ENCODE assay signal across 9 cellular contexts in genomic region chr13:101474419-101474957, GRCh38. TPM values are rescaled to one million over a fixed set of nuclear protein-coding genes. Genes with fewer than 3 reads are reported as not detected.
DNase-seq lines count a peak whose midpoint lies in the region; ATAC-seq and TF ChIP-seq lines count a peak whose summit lies in the region.
"Had no signal": no experiment of that assay in that cellular context is flagged by ENCODE, and none has a peak within 500 bp of the region (broad histone marks: within the 10 kb centered on the region; RNA-seq: fewer than 3 reads in every experiment).

No MANE protein-coding gene starts in this region.

- no peaks in the 10 kb centered on the region for H3K27me3 Mint-ChIP-seq in Calu3 (ENCODE audit: unreplicated experiment)
- peaks cover 15% of the 10 kb centered on the region for H3K27me3 Mint-ChIP-seq in activated naive CD4-positive, alpha-beta T cell treated with anti-CD3 and anti-CD28 coated beads for 36 hours (ENCODE audit: low read depth)
- peaks cover 5% of the 10 kb centered on the region for H3K27me3 Mint-ChIP-seq in activated T-helper 17 cell treated with anti-CD3 and anti-CD28 coated beads, Interleukin-2, amount 50 U/mL, for 72 hours
- H3K27me3 Mint-ChIP-seq: activated B cell treated with CpG ODN at 0.5 μM for 24 hours had no signal

- H3K36me3 Mint-ChIP-seq in Calu3 (ENCODE audit: insufficient read depth, unreplicated experiment) = no peaks in the 10 kb centered on the region
- no peaks in the 10 kb centered on the region for H3K36me3 Mint-ChIP-seq in activated naive CD4-positive, alpha-beta T cell treated with anti-CD3 and anti-CD28 coated beads for 36 hours (ENCODE audit: low read depth)
- no peaks in the 10 kb centered on the region for H3K36me3 Mint-ChIP-seq in activated T-helper 17 cell treated with anti-CD3 and anti-CD28 coated beads, Interleukin-2, amount 50 U/mL, for 72 hours (ENCODE audit: low read depth)

- H3K9me3 Mint-ChIP-seq in Calu3 (ENCODE audit: low read depth, unreplicated experiment) = peaks cover 3% of the 10 kb centered on the region
- H3K9me3 Mint-ChIP-seq in activated naive CD4-positive, alpha-beta T cell treated with anti-CD3 and anti-CD28 coated beads for 36 hours = no peaks in the 10 kb centered on the region
- no peaks in the 10 kb centered on the region for H3K9me3 Mint-ChIP-seq in activated T-helper 17 cell treated with anti-CD3 and anti-CD28 coated beads, Interleukin-2, amount 50 U/mL, for 72 hours
- H3K9me3 Mint-ChIP-seq: activated B cell treated with CpG ODN at 0.5 μM for 24 hours had no signal

- ATAC-seq in activated T-helper 17 cell treated with anti-CD3 and anti-CD28 coated beads, Interleukin-2, amount 50 U/mL, for 72 hours (replicated peaks) = no peak

- no TSS peak for BruUV-seq in Calu3 (replicated peaks; lab: Mats Ljungman, UMichigan)

- H3K4me3 Mint-ChIP-seq in Calu3 (ENCODE audit: low read depth, unreplicated experiment) = no peak overlapping the region
- no peak overlapping the region for H3K4me3 Mint-ChIP-seq in activated naive CD4-positive, alpha-beta T cell treated with anti-CD3 and anti-CD28 coated beads for 36 hours
- H3K4me3 Mint-ChIP-seq in activated T-helper 17 cell treated with anti-CD3 and anti-CD28 coated beads, Interleukin-2, amount 50 U/mL, for 72 hours = no peak overlapping the region
- H3K4me3 Mint-ChIP-seq: activated B cell treated with CpG ODN at 0.5 μM for 24 hours had no signal

- intact Hi-C loops in Calu3 (cut with micrococcal nuclease; ENCODE audit: unreplicated experiment) = loop anchor here (1.0 to 2.0 kb wide), 2 partner anchors 324 to 330 kb away; no protein-coding TSS in a partner anchor
- intact Hi-C loops in activated naive CD4-positive, alpha-beta T cell treated with anti-CD3 and anti-CD28 coated beads for 36 hours (cut with micrococcal nuclease) = loop anchor here (10.0 kb wide), 1 partner anchor 330 kb away; no protein-coding TSS in a partner anchor

- no peak for TF ChIP-seq CTCF in Calu3 (IDR thresholded peaks at IDR 0.05; ENCODE audit: unreplicated experiment)

- peaks cover 7% of the 10 kb centered on the region for H3K4me1 Mint-ChIP-seq in Calu3 (ENCODE audit: low read depth, unreplicated experiment)
- H3K4me1 Mint-ChIP-seq in activated naive CD4-positive, alpha-beta T cell treated with anti-CD3 and anti-CD28 coated beads for 36 hours (ENCODE audit: low read depth) = no peaks in the 10 kb centered on the region
- H3K4me1 Mint-ChIP-seq in activated T-helper 17 cell treated with anti-CD3 and anti-CD28 coated beads, Interleukin-2, amount 50 U/mL, for 72 hours = no peaks in the 10 kb centered on the region
- H3K4me1 Mint-ChIP-seq: activated B cell treated with CpG ODN at 0.5 μM for 24 hours had no signal

- DNase-seq in Calu3 (peak; percentile 22), NCI-H524 treated with DMSO at 0.1 percent for 48 hours (lab: John Stamatoyannopoulos, UW) (peak; percentile 9), dermis blood vessel endothelial cell (peak; percentile 78), myocyte (ENCODE audit: low read depth) (peak; percentile 89), KG1 (lab: John Stamatoyannopoulos, UW) (no peak)
- DNase-seq in activated naive CD4-positive, alpha-beta T cell treated with anti-CD3 and anti-CD28 coated beads for 36 hours = no peak
- no peak for DNase-seq in activated CD8-positive, alpha-beta memory T cell treated with anti-CD3 and anti-CD28 coated beads for 24 hours
- DNase-seq: activated B cell treated with CpG ODN at 0.5 μM for 24 hours had no signal

- H3K27ac Mint-ChIP-seq in Calu3 (ENCODE audit: unreplicated experiment) = no peak overlapping the region
- H3K27ac Mint-ChIP-seq in activated naive CD4-positive, alpha-beta T cell treated with anti-CD3 and anti-CD28 coated beads for 36 hours = no peak overlapping the region
- H3K27ac Mint-ChIP-seq in activated T-helper 17 cell treated with anti-CD3 and anti-CD28 coated beads, Interleukin-2, amount 50 U/mL, for 72 hours = no peak overlapping the region
- H3K27ac Mint-ChIP-seq: activated B cell treated with CpG ODN at 0.5 μM for 24 hours had no signal

- CTCF ChIA-PET in Calu3 (lab: Charles Lee) = no interaction called here
- CTCF ChIA-PET in activated naive CD4-positive, alpha-beta T cell treated with anti-CD3 and anti-CD28 coated beads for 36 hours (lab: Charles Lee) = no interaction called here

RNA-seq across cellular contexts. Expression of gene ITGBL1, which starts 22.0 kb away (rescaled TPM):
- total RNA-seq in Calu3 (2022) (not detected in 2 replicates), dermis blood vessel endothelial cell (7.9 and 16.3 TPM in 2 replicates), myocyte (58.2 and 94.7 TPM in 2 replicates)
- 335 TPM for polyA plus RNA-seq in myocyte (2012)
- not detected for total RNA-seq in activated naive CD4-positive, alpha-beta T cell treated with anti-CD3 and anti-CD28 coated beads for 36 hours
- under 1 TPM in 1 of 2 donors, not detected in 1; 0.05 TPM for total RNA-seq in activated T-helper 17 cell treated with anti-CD3 and anti-CD28 coated beads, Interleukin-2, amount 50 U/mL, for 72 hours
- total RNA-seq: activated B cell treated with CpG ODN at 0.5 μM for 24 hours had no signal

RNA-seq across cellular contexts. Expression of gene NALCN, which starts 58.2 kb away (rescaled TPM):
- total RNA-seq in Calu3 (2022) (2.0 and 2.8 TPM in 2 replicates), dermis blood vessel endothelial cell (12.9 TPM in 2 replicates), myocyte (2.7 and 5.9 TPM in 2 replicates)
- polyA plus RNA-seq in myocyte (2012) = 9.5 TPM
- not detected for total RNA-seq in activated naive CD4-positive, alpha-beta T cell treated with anti-CD3 and anti-CD28 coated beads for 36 hours
- not detected for total RNA-seq in activated T-helper 17 cell treated with anti-CD3 and anti-CD28 coated beads, Interleukin-2, amount 50 U/mL, for 72 hours
- total RNA-seq: activated B cell treated with CpG ODN at 0.5 μM for 24 hours had no signal

Comparison
In these comparisons a context has a peak if more than half of its experiments do, and no peak if none do; other contexts are left out.
1. DNase-seq: peak in Calu3 (single experiment), NCI-H524 treated with DMSO at 0.1 percent for 48 hours (single experiment), dermis blood vessel endothelial cell (single experiment) and myocyte (single experiment); none in activated naive CD4-positive, alpha-beta T cell treated with anti-CD3 and anti-CD28 coated beads for 36 hours (single experiment), activated CD8-positive, alpha-beta memory T cell treated with anti-CD3 and anti-CD28 coated beads for 24 hours (single experiment) and KG1 (single experiment).